ENCODE assay signal across 22 cellular contexts in genomic region chr1:164821648-164822047, GRCh38.
"Had no signal": no experiment of that assay in that cellular context is flagged by ENCODE, and none has a peak within 500 bp of the region (broad histone marks: within the 10 kb centered on the region; RNA-seq: fewer than 3 reads in every experiment).

No MANE protein-coding gene starts in this region.

- H3K9me3 ChIP-seq: colonic mucosa, esophagus squamous epithelium, gastrocnemius medialis, heart right ventricle, left lung, lower lobe of right lung, mucosa of descending colon had no signal

- H3K36me3 ChIP-seq: colonic mucosa had no signal

- H3K4me3 ChIP-seq: colonic mucosa, esophagus squamous epithelium, gastrocnemius medialis, heart right ventricle, left lung, lower lobe of right lung, mucosa of descending colon had no signal

- H3K4me1 ChIP-seq: colonic mucosa, lower lobe of right lung had no signal

- H3K27me3 ChIP-seq: colonic mucosa, esophagus squamous epithelium, gastrocnemius medialis, heart right ventricle, left lung had no signal

- DNase-seq: colonic mucosa; cortex of kidney; effector CD8-positive, alpha-beta T cell; effector memory CD8-positive, alpha-beta T cell; endodermal cell; erythroblast; esophagus squamous epithelium; foreskin fibroblast; foreskin melanocyte; gastrocnemius medialis; glutamatergic neuron; head of caudate nucleus; heart right ventricle; hippocampal formation; left cardiac atrium; left lung; left ventricle myocardium superior; lower lobe of right lung; mesenchymal stem cell; mucosa of descending colon; naive B cell had no signal

- H3K27ac ChIP-seq: colonic mucosa, epithelial cell of prostate, esophagus squamous epithelium, gastrocnemius medialis, heart right ventricle, left lung, lower lobe of right lung had no signal
